1 cellular context compared by ENCODE assay signal in the genomic region with DNA sequence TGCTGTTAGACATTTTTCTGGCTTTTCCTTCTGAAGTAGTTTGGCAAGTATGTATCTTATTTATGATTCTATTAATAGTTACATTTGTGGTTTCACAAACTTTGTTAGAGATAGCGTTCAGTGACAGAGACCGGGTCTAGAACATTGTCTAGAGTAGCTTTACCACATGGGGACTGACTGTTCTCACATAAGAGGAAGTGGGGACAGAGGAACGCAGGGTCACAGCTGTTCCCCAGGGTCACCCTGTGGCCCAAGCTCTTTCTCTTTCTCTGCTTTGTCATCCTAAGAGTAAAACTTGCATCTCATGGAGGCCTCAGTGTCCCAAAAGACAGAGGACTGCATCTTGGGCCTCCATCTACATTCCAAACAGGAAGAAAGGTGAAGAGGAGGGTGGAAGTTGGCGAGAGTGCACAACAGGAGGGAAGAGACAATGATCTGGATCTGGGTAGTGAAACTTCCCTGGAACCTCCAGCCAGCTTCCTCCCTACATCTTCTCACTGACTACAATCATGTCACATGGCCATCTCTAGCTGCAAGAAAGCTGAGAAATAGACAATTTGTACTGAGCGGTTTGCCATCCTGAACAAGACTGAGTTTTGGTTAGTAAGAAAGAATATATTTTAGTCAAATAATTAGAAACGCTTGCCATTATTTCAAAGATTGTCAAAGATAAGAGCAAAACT.
TF ChIP-seq lines count a peak whose summit lies in the region.

No MANE protein-coding gene starts in this region.

TF ChIP-seq in HepG2, 621 proteins besides CTCF, POLR2A, EP300 and RAD21 (continued from another document):
- TF ChIP-seq, protein P1, sequence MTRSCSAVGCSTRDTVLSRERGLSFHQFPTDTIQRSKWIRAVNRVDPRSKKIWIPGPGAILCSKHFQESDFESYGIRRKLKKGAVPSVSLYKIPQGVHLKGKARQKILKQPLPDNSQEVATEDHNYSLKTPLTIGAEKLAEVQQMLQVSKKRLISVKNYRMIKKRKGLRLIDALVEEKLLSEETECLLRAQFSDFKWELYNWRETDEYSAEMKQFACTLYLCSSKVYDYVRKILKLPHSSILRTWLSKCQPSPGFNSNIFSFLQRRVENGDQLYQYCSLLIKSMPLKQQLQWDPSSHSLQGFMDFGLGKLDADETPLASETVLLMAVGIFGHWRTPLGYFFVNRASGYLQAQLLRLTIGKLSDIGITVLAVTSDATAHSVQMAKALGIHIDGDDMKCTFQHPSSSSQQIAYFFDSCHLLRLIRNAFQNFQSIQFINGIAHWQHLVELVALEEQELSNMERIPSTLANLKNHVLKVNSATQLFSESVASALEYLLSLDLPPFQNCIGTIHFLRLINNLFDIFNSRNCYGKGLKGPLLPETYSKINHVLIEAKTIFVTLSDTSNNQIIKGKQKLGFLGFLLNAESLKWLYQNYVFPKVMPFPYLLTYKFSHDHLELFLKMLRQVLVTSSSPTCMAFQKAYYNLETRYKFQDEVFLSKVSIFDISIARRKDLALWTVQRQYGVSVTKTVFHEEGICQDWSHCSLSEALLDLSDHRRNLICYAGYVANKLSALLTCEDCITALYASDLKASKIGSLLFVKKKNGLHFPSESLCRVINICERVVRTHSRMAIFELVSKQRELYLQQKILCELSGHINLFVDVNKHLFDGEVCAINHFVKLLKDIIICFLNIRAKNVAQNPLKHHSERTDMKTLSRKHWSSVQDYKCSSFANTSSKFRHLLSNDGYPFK (CRISPR knock-in tag; IDR thresholded peaks at IDR 0.05; ENCODE audit: borderline replicate concordance), result no peak
- no peak for TF ChIP-seq ZMYM2 (CRISPR knock-in tag; IDR thresholded peaks at IDR 0.05)
- TF ChIP-seq EHMT2 (IDR thresholded peaks at IDR 0.05; ENCODE audit: borderline replicate concordance, low read depth, low read length), result no peak
- TF ChIP-seq ZNF333 (CRISPR knock-in tag; IDR thresholded peaks at IDR 0.05; ENCODE audit: borderline replicate concordance), result no peak
- TF ChIP-seq DNMT1 (CRISPR knock-in tag; IDR thresholded peaks at IDR 0.05), result no peak
- no peak for TF ChIP-seq ZNF709 (CRISPR knock-in tag; IDR thresholded peaks at IDR 0.05)
